Comparison of ENCODE assay signal across 17 cellular contexts in genomic region chr1:207219979-207220889, GRCh38.
"Had no signal": no experiment of that assay in that cellular context is flagged by ENCODE, and none has a peak within 500 bp of the region (broad histone marks: within the 10 kb centered on the region; RNA-seq: fewer than 3 reads in every experiment).

No MANE protein-coding gene starts in this region.

- H3K9me3 ChIP-seq: ascending aorta, breast epithelium, left lung, neutrophil, pancreas, stomach, testis, upper lobe of left lung had no signal

- H3K4me1 ChIP-seq: esophagus muscularis mucosa, pancreas, stomach had no signal

- H3K27ac ChIP-seq: ascending aorta, breast epithelium, esophagus muscularis mucosa, neutrophil, pancreas, stomach, testis had no signal

- H3K27me3 ChIP-seq: ascending aorta, breast epithelium, esophagus muscularis mucosa, left lung, pancreas, stomach, testis, upper lobe of left lung had no signal

- DNase-seq: activated gamma-delta T cell; cerebellar nuclear complex; cortex of kidney; effector CD4-positive, alpha-beta T cell; naive thymus-derived CD4-positive, alpha-beta T cell; stimulated activated CD4-positive, alpha-beta T cell treated with anti-CD3 and anti-CD28 coated beads, Interleukin-4, amount 100 ng/mL, for 24 hours; stomach; T-helper 1 cell; T-helper 9 cell; testis; upper lobe of left lung had no signal

- H3K36me3 ChIP-seq: ascending aorta, breast epithelium, esophagus muscularis mucosa, left lung, neutrophil, pancreas, stomach, upper lobe of left lung had no signal

- H3K4me3 ChIP-seq: ascending aorta, breast epithelium, esophagus muscularis mucosa, left lung, pancreas, stomach, testis, upper lobe of left lung had no signal
